23 cellular contexts compared by ENCODE assay signal in the genomic region with DNA sequence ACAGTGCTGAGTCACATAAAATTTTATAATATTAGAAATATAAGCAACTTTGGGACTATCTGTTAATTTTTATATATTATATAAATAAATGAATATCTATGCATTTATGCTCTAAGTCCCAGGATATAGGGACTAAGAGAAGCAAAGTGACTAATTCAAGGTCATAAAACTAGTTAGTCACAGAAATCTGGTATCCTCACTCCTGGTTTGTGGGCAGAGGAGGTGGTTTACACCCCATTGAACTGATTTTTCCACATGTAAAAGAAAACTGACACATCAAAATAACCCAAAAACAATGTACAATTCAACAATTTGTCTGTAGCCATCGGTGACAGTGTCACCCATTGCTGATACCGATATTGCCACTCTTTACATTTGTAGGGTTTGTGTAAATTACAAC.
"Had no signal": no experiment of that assay in that cellular context is flagged by ENCODE, and none has a peak within 500 bp of the region (broad histone marks: within the 10 kb centered on the region; RNA-seq: fewer than 3 reads in every experiment).

No MANE protein-coding gene starts in this region.

- H3K4me1 ChIP-seq: prostate gland, thyroid gland, upper lobe of right lung had no signal

- H3K36me3 ChIP-seq: ovary, prostate gland, stomach, thyroid gland, upper lobe of right lung had no signal

- ATAC-seq: left cardiac atrium; left ventricle myocardium superior; stimulated activated naive B cell treated with anti-CD40 and anti-IgM and Interleukin-4, amounts not matched to agents 10 μg/mL and 1 μg/mL and 100 μg/mL, for 72 hours; upper lobe of right lung had no signal

- H3K4me3 ChIP-seq: hepatocyte, ovary, prostate gland, stomach, thyroid gland, upper lobe of right lung had no signal

- H2AFZ ChIP-seq: hepatocyte had no signal

- H3K27me3 ChIP-seq: hepatocyte, ovary, thyroid gland had no signal

- H3K9me3 ChIP-seq: ovary, prostate gland, stomach, thyroid gland, upper lobe of right lung had no signal

- DNase-seq: activated CD4-positive, alpha-beta memory T cell treated with anti-CD3 and anti-CD28 coated beads for 36 hours; activated CD4-positive, alpha-beta T cell treated with anti-CD3 and anti-CD28 coated beads, Interleukin-2, amount 10 ng/mL, durations not matched to agents 24 days and 14 days; activated CD4-positive, CD25-positive, alpha-beta regulatory T cell treated with anti-CD3 and anti-CD28 coated beads, Interleukin-2, amount 50 U/mL, for 72 hours; activated CD8-positive, alpha-beta memory T cell treated with anti-CD3 and anti-CD28 coated beads, Interleukin-2, amount 50 U/mL, for 4 hours; activated effector memory CD4-positive, alpha-beta T cell treated with anti-CD3 and anti-CD28 coated beads, Interleukin-2, amount 50 U/mL, for 16 hours; activated naive CD4-positive, alpha-beta T cell treated with anti-CD3 and anti-CD28 coated beads for 36 hours; activated naive CD8-positive, alpha-beta T cell treated with anti-CD3 and anti-CD28 coated beads for 36 hours; activated T-cell treated with anti-CD3 and anti-CD28 coated beads, Interleukin-2, amount 50 U/mL, for 1 hour; caudate nucleus; islet precursor cell; left cardiac atrium; left ventricle myocardium superior; ovary; stimulated activated CD4-positive, alpha-beta T cell treated with anti-CD3 and anti-CD28 coated beads, Interleukin-15, amount 100 ng/mL, for 24 hours; stimulated activated CD4-positive, alpha-beta T cell treated with anti-CD3 and anti-CD28 coated beads, Interleukin-2, amount 100 ng/mL, for 24 hours; stimulated activated naive B cell treated with anti-CD40 and anti-IgM and Interleukin-4, amounts not matched to agents 10 μg/mL and 1 μg/mL and 100 μg/mL, for 72 hours; stomach; T1000; thyroid gland; upper lobe of right lung had no signal

- H3K27ac ChIP-seq: epithelial cell of prostate, hepatocyte, ovary, prostate gland, stomach, thyroid gland, upper lobe of right lung had no signal
